ENCODE assay signal across 11 cellular contexts in genomic region chr2:226904592-226904991, GRCh38.
DNase-seq lines count a peak whose midpoint lies in the region; ATAC-seq and TF ChIP-seq lines count a peak whose summit lies in the region.
"Had no signal": no experiment of that assay in that cellular context is flagged by ENCODE, and none has a peak within 500 bp of the region (broad histone marks: within the 10 kb centered on the region; RNA-seq: fewer than 3 reads in every experiment).

No MANE protein-coding gene starts in this region.

- no peak for TF ChIP-seq CTCF in coronary artery (IDR thresholded peaks at IDR 0.05)
- TF ChIP-seq CTCF in foreskin fibroblast (IDR thresholded peaks at IDR 0.05; ENCODE audit: low read depth, low read length) = no peak

- peak; percentile 43 for DNase-seq in stimulated activated CD4-positive, alpha-beta T cell treated with anti-CD3 and anti-CD28 coated beads, Interleukin-1b, Interleukin-23, amount 100 ng/mL, for 48 hours
- DNase-seq in stimulated activated CD4-positive, alpha-beta T cell treated with anti-CD3 and anti-CD28 coated beads, Interleukin-15, amount 100 ng/mL, for 24 hours = no peak
- DNase-seq in HK-2 (ENCODE audit: unreplicated experiment) (no peak), coronary artery (ENCODE audit: low spot score) (no peak), mucosa of gallbladder (ENCODE audit: low spot score) (no peak), foreskin fibroblast (no peak)
- DNase-seq: activated CD8-positive, alpha-beta memory T cell treated with anti-CD3 and anti-CD28 coated beads, Interleukin-2, amount 50 U/mL, for 48 hours; NCI-H2081 treated with DMSO at 0.1 percent for 48 hours; stomach had no signal

- ATAC-seq in HG02623 (IDR thresholded peaks at IDR 0.05; ENCODE audit: unreplicated experiment) (peak; percentile 34), HG03520 (IDR thresholded peaks at IDR 0.05; ENCODE audit: unreplicated experiment) (peak; percentile 52)

- H3K27ac ChIP-seq in coronary artery = no peak overlapping the region

- H3K4me3 ChIP-seq in coronary artery = no peak overlapping the region
- no peak overlapping the region for H3K4me3 ChIP-seq in foreskin fibroblast (ENCODE audit: low read depth in 1 of 2, low read length in 2 of 2)
- H3K4me3 ChIP-seq: stomach had no signal
